12 cellular contexts compared by ENCODE assay signal in genomic region chr13:97459215-97459772, GRCh38. TPM values are rescaled to one million over a fixed set of nuclear protein-coding genes. Genes with fewer than 3 reads are reported as not detected.
DNase-seq lines count a peak whose midpoint lies in the region; ATAC-seq and TF ChIP-seq lines count a peak whose summit lies in the region.
"Had no signal": no experiment of that assay in that cellular context is flagged by ENCODE, and none has a peak within 500 bp of the region (broad histone marks: within the 10 kb centered on the region; RNA-seq: fewer than 3 reads in every experiment).

No MANE protein-coding gene starts in this region.

- H3F3A ChIP-seq in SK-N-SH (replicated peaks; ENCODE audit: insufficient read depth) = no peaks in the 10 kb centered on the region

- peak overlapping the region in 4 of 6 donors; percentile 3 to 65 (median 36) for H3K27ac Mint-ChIP-seq in naive B cell
- H3K27ac Mint-ChIP-seq: activated T-helper 1 cell treated with anti-CD3 and anti-CD28 coated beads, Interleukin-12 subunit alpha, Interleukin-12 subunit beta, Interleukin-2, Interleukin-4 antibody, amounts not matched to agents 30 ng/mL and 10 ng/mL and 1 ng/mL, durations not matched to agents 14 hours and 24 hours and 36 hours had no signal

- no peak overlapping the region for H3K4me3 Mint-ChIP-seq in naive B cell
- H3K4me3 Mint-ChIP-seq: activated T-helper 1 cell treated with anti-CD3 and anti-CD28 coated beads, Interleukin-12 subunit alpha, Interleukin-12 subunit beta, Interleukin-2, Interleukin-4 antibody, amounts not matched to agents 30 ng/mL and 10 ng/mL and 1 ng/mL, durations not matched to agents 14 hours and 24 hours and 36 hours had no signal

- TF ChIP-seq EP300 in SK-N-SH (IDR thresholded peaks at IDR 0.05; ENCODE audit: borderline replicate concordance in 1 of 2, low read depth in 1 of 2, low read length in 1 of 2) = no peak

- no peak overlapping the region for H3K9ac ChIP-seq in SK-N-SH

- H2AFZ ChIP-seq in SK-N-SH (ENCODE audit: low read depth) = no peak overlapping the region

- peaks cover 57% of the 10 kb centered on the region for H3K79me2 ChIP-seq in SK-N-SH (ENCODE audit: insufficient read depth)

- no peak overlapping the region; a peak in 1 of 4 replicates for H3K27ac ChIP-seq in SK-N-SH (ENCODE audit: low read depth in 2 of 2, low read length in 1 of 2)
- H3K27ac ChIP-seq: lower lobe of right lung had no signal

- H3K27me3 ChIP-seq in SK-N-SH (ENCODE audit: insufficient read depth) = no peaks in the 10 kb centered on the region

- peaks cover 8 to 19% of the 10 kb centered on the region in 2 experiments; a peak in 2 of 4 replicates for H3K4me1 ChIP-seq in SK-N-SH (ENCODE audit: control insufficient read depth in 1 of 2, insufficient read depth in 2 of 2, low read depth in 1 of 2, low read length in 1 of 2)

- H3K9me3 ChIP-seq in SK-N-SH = peaks cover 6% of the 10 kb centered on the region; the same call in 1 of the 2 replicates

- TF ChIP-seq RAD21 in SK-N-SH (IDR thresholded peaks at IDR 0.05; ENCODE audit: low read length) = no peak

- POLR2A ChIA-PET in SK-N-SH (lab: Yijun Ruan, JAX) = no interaction called here

- DNase-seq in SK-N-SH = no peak
- no peak for DNase-seq in naive B cell
- DNase-seq in HCEC 1CT = no peak
- no peak for DNase-seq in AML-193 (lab: John Stamatoyannopoulos, UW)
- DNase-seq in DMS53 (lab: John Stamatoyannopoulos, UW) = no peak
- DNase-seq: H7, lower lobe of right lung, NCI-H2227 treated with DMSO at 0.1 percent for 48 hours had no signal

- peaks cover 10 to 18% of the 10 kb centered on the region in 2 donors for H3K36me3 Mint-ChIP-seq in naive B cell

- WGBS in SK-N-SH (ENCODE audit: low lambda C conversion rate) = 88% methylated on average over 4 of the region's 4 CpGs

- H3K4me1 Mint-ChIP-seq in naive B cell = peaks cover 21 to 27% (median 23%) of the 10 kb centered on the region in 3 donors

- ATAC-seq in SK-N-SH treated with all-trans-retinoic acid at 6 μM for 48 hours (0 out of 3 replicates have a peak, but pooled peaks have one; percentile 44), GM21390 (IDR thresholded peaks at IDR 0.05; ENCODE audit: unreplicated experiment) (peak; percentile 35), HG03442 (IDR thresholded peaks at IDR 0.05; ENCODE audit: unreplicated experiment) (peak; percentile 26), naive B cell (ENCODE audit: low read depth in 2 of 2) (no peak)
- ATAC-seq: lower lobe of right lung had no signal

- no peaks in the 10 kb centered on the region for H3K9me2 ChIP-seq in SK-N-SH

- peaks cover 3% of the 10 kb centered on the region; the same call in 1 of the 2 replicates for H4K20me1 ChIP-seq in SK-N-SH (ENCODE audit: insufficient read depth)

- peaks cover 0 to 21% (median 11%) of the 10 kb centered on the region in 7 donors for H3K9me3 Mint-ChIP-seq in naive B cell

- H3K4me3 ChIP-seq in SK-N-SH (ENCODE audit: low read depth in 2 of 2, low read length in 1 of 2) = no peak overlapping the region
- H3K4me3 ChIP-seq: lower lobe of right lung had no signal

- CTCF ChIA-PET in SK-N-SH (lab: Yijun Ruan, JAX) = interaction anchor here (0.7 to 1.7 kb wide), 3 partner anchors 10 to 14 kb away, joined by 4 to 6 read pairs (median 4); no protein-coding TSS in a partner anchor

- no peaks in the 10 kb centered on the region for H3K27me3 Mint-ChIP-seq in naive B cell

- H3K4me2 ChIP-seq in SK-N-SH = no peak overlapping the region

- peaks cover 7 to 19% of the 10 kb centered on the region in 2 experiments for H3K36me3 ChIP-seq in SK-N-SH (replicated peaks in 1 of 2; ENCODE audit: control insufficient read depth in 1 of 2, insufficient read depth in 2 of 2, low read length in 1 of 2)

- TF ChIP-seq CTCF in SK-N-SH (IDR thresholded peaks at IDR 0.05) = no peak

TF ChIP-seq in SK-N-SH treated with all-trans-retinoic acid at 6 μM for 48 hours, 23 proteins besides CTCF, POLR2A, EP300 and RAD21:
- TF ChIP-seq SNAI2 (CRISPR knock-in tag; IDR thresholded peaks at IDR 0.05) = no peak
- no peak for TF ChIP-seq CREB5 (CRISPR knock-in tag; IDR thresholded peaks at IDR 0.05; ENCODE audit: low read depth)
- TF ChIP-seq CSRNP3 (CRISPR knock-in tag; IDR thresholded peaks at IDR 0.05) = no peak
- no peak for TF ChIP-seq GLIS3 (CRISPR knock-in tag; IDR thresholded peaks at IDR 0.05)
- no peak for TF ChIP-seq ZNF565 (CRISPR knock-in tag; conservative IDR thresholded peaks at IDR 0.05; ENCODE audit: low read depth)
- TF ChIP-seq BACH2 (CRISPR knock-in tag; IDR thresholded peaks at IDR 0.05; ENCODE audit: borderline replicate concordance) = no peak
- no peak for TF ChIP-seq ZNF8 (CRISPR knock-in tag; IDR thresholded peaks at IDR 0.05)
- TF ChIP-seq ZC3H10 (CRISPR knock-in tag; IDR thresholded peaks at IDR 0.05) = no peak
- no peak for TF ChIP-seq ARNTL (CRISPR knock-in tag; IDR thresholded peaks at IDR 0.05; ENCODE audit: borderline replicate concordance, low read depth)

TF ChIP-seq in SK-N-SH, 30 proteins besides CTCF, POLR2A, EP300 and RAD21 (continues in another document):
- TF ChIP-seq RCOR1 (IDR thresholded peaks at IDR 0.05; ENCODE audit: low read length) (no peak), REST (IDR thresholded peaks at IDR 0.05; ENCODE audit: low read depth, low read length) (no peak), ELF1 (IDR thresholded peaks at IDR 0.05) (no peak), MXI1 (IDR thresholded peaks at IDR 0.05; ENCODE audit: low read depth, low read length) (no peak), EZH2phosphoT487 (IDR thresholded peaks at IDR 0.05; ENCODE audit: borderline replicate concordance, low read depth) (no peak), JUND (IDR thresholded peaks at IDR 0.05) (no peak), SMC3 (IDR thresholded peaks at IDR 0.05; ENCODE audit: low read depth, low read length) (no peak)
- TF ChIP-seq, protein P1, sequence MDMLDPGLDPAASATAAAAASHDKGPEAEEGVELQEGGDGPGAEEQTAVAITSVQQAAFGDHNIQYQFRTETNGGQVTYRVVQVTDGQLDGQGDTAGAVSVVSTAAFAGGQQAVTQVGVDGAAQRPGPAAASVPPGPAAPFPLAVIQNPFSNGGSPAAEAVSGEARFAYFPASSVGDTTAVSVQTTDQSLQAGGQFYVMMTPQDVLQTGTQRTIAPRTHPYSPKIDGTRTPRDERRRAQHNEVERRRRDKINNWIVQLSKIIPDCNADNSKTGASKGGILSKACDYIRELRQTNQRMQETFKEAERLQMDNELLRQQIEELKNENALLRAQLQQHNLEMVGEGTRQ (IDR thresholded peaks at IDR 0.05; ENCODE audit: borderline replicate concordance, low read depth, low read length) = no peak
- TF ChIP-seq, protein P2, sequence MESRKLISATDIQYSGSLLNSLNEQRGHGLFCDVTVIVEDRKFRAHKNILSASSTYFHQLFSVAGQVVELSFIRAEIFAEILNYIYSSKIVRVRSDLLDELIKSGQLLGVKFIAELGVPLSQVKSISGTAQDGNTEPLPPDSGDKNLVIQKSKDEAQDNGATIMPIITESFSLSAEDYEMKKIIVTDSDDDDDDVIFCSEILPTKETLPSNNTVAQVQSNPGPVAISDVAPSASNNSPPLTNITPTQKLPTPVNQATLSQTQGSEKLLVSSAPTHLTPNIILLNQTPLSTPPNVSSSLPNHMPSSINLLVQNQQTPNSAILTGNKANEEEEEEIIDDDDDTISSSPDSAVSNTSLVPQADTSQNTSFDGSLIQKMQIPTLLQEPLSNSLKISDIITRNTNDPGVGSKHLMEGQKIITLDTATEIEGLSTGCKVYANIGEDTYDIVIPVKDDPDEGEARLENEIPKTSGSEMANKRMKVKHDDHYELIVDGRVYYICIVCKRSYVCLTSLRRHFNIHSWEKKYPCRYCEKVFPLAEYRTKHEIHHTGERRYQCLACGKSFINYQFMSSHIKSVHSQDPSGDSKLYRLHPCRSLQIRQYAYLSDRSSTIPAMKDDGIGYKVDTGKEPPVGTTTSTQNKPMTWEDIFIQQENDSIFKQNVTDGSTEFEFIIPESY (IDR thresholded peaks at IDR 0.05; ENCODE audit: borderline replicate concordance, low read depth) = no peak
- TF ChIP-seq, protein P3, sequence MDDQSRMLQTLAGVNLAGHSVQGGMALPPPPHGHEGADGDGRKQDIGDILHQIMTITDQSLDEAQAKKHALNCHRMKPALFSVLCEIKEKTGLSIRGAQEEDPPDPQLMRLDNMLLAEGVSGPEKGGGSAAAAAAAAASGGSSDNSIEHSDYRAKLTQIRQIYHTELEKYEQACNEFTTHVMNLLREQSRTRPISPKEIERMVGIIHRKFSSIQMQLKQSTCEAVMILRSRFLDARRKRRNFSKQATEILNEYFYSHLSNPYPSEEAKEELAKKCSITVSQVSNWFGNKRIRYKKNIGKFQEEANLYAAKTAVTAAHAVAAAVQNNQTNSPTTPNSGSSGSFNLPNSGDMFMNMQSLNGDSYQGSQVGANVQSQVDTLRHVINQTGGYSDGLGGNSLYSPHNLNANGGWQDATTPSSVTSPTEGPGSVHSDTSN (IDR thresholded peaks at IDR 0.05) = no peak

RNA-seq across cellular contexts. Expression of gene RAP2A, which starts 25.3 kb away (rescaled TPM):
- polyA plus RNA-seq in SK-N-SH (2012; rRNA removed) (6.5 and 10.0 TPM in 2 replicates), naive B cell (ENCODE audit: low read depth in 6 of 6) (1 to 10 TPM; 1.2 to 2.7 (median 1.7) TPM)
- polyA plus RNA-seq in SK-N-SH (2012; cell fraction: cytosol; rRNA removed) = 10.4 and 11.5 TPM in 2 replicates
- 3.7 and 8.1 TPM in 2 replicates for polyA plus RNA-seq in SK-N-SH (2012; cell fraction: nucleus; rRNA removed)

Comparison
In these comparisons a context has a peak if more than half of its experiments do, and no peak if none do; other contexts are left out.
1. ATAC-seq: peak in SK-N-SH treated with all-trans-retinoic acid at 6 μM for 48 hours (single experiment), GM21390 (single experiment) and HG03442 (single experiment); none in naive B cell (0 of 2).